ENCODE assay signal across 27 cellular contexts in genomic region chr3:24240306-24240705, GRCh38.
"Had no signal": no experiment of that assay in that cellular context is flagged by ENCODE, and none has a peak within 500 bp of the region (broad histone marks: within the 10 kb centered on the region; RNA-seq: fewer than 3 reads in every experiment).

No MANE protein-coding gene starts in this region.

- ATAC-seq: heart right ventricle; mucosa of descending colon; naive thymus-derived CD4-positive, alpha-beta T cell; natural killer cell treated with Interleukin-12 subunit alpha and Interleukin-12 subunit beta and Interleukin-15 and Interleukin-18, amount 100 ng/mL, for 72 hours; right cardiac atrium; sciatic nerve; stimulated activated memory B cell treated with anti-CD40 and anti-IgM and Interleukin-4, amounts not matched to agents 10 μg/mL and 1 μg/mL and 100 μg/mL, for 72 hours; stimulated activated naive CD8-positive, alpha-beta T cell treated with anti-CD3 and anti-CD28 coated beads, Interleukin-15, amount 100 ng/mL, for 72 hours; upper lobe of right lung had no signal

- H3K4me3 ChIP-seq: heart right ventricle, hepatocyte, left ventricle myocardium inferior, lung, mucosa of descending colon, ovary, smooth muscle cell, thyroid gland, transverse colon, upper lobe of right lung had no signal

- H3K9me3 ChIP-seq: heart right ventricle, left ventricle myocardium inferior, mucosa of descending colon, ovary, thyroid gland, transverse colon, upper lobe of right lung had no signal

- H3K27ac Mint-ChIP-seq: naive thymus-derived CD4-positive, alpha-beta T cell; natural killer cell treated with Interleukin-12 subunit alpha and Interleukin-12 subunit beta and Interleukin-15 and Interleukin-18, amount 100 ng/mL, for 72 hours; progenitor cell of endocrine pancreas; stimulated activated memory B cell treated with anti-CD40 and anti-IgM and Interleukin-4, amounts not matched to agents 10 μg/mL and 1 μg/mL and 100 μg/mL, for 72 hours; stimulated activated naive CD8-positive, alpha-beta T cell treated with anti-CD3 and anti-CD28 coated beads, Interleukin-15, amount 100 ng/mL, for 72 hours had no signal

- DNase-seq: heart right ventricle; islet precursor cell; left ventricle myocardium inferior; midbrain; mucosa of descending colon; naive thymus-derived CD4-positive, alpha-beta T cell; ovary; retina; right cardiac atrium; stimulated activated CD4-positive, alpha-beta T cell treated with anti-CD3 and anti-CD28 coated beads, Interleukin-1b, Interleukin-23, amount 100 ng/mL, for 48 hours; stimulated activated CD4-positive, alpha-beta T cell treated with anti-CD3 and anti-CD28 coated beads, Interleukin-2, amount 100 ng/mL, for 48 hours; stimulated activated CD4-positive, alpha-beta T cell treated with anti-CD3 and anti-CD28 coated beads, Interleukin-4, amount 100 ng/mL, for 4 hours; stimulated activated CD8-positive, alpha-beta memory T cell treated with anti-CD3 and anti-CD28 coated beads, Interleukin-4, amount 100 ng/mL, for 48 hours; stimulated activated naive CD4-positive, alpha-beta T cell treated with Interleukin-2 at 50 U/mL for 16 hours; stimulated activated naive CD8-positive, alpha-beta T cell treated with anti-CD3 and anti-CD28 coated beads, Interleukin-15, amount 100 ng/mL, for 72 hours; substantia nigra; thyroid gland; transverse colon; upper lobe of right lung had no signal

- FAIRE-seq: urothelium cell line had no signal

- H3K9me3 Mint-ChIP-seq: naive thymus-derived CD4-positive, alpha-beta T cell; natural killer cell treated with Interleukin-12 subunit alpha and Interleukin-12 subunit beta and Interleukin-15 and Interleukin-18, amount 100 ng/mL, for 72 hours; stimulated activated memory B cell treated with anti-CD40 and anti-IgM and Interleukin-4, amounts not matched to agents 10 μg/mL and 1 μg/mL and 100 μg/mL, for 72 hours; stimulated activated naive CD8-positive, alpha-beta T cell treated with anti-CD3 and anti-CD28 coated beads, Interleukin-15, amount 100 ng/mL, for 72 hours had no signal

- H3K36me3 Mint-ChIP-seq: naive thymus-derived CD4-positive, alpha-beta T cell; natural killer cell treated with Interleukin-12 subunit alpha and Interleukin-12 subunit beta and Interleukin-15 and Interleukin-18, amount 100 ng/mL, for 72 hours; stimulated activated memory B cell treated with anti-CD40 and anti-IgM and Interleukin-4, amounts not matched to agents 10 μg/mL and 1 μg/mL and 100 μg/mL, for 72 hours had no signal

- H3K4me2 ChIP-seq: hepatocyte, smooth muscle cell had no signal

- H3K4me1 Mint-ChIP-seq: naive thymus-derived CD4-positive, alpha-beta T cell had no signal

- H3K79me2 ChIP-seq: hepatocyte had no signal

- H3K27ac ChIP-seq: heart right ventricle, hepatocyte, left ventricle myocardium inferior, ovary, thyroid gland, transverse colon, upper lobe of right lung had no signal

- H3K27me3 Mint-ChIP-seq: progenitor cell of endocrine pancreas had no signal

- H3K36me3 ChIP-seq: heart right ventricle, left ventricle myocardium inferior, ovary, thyroid gland, transverse colon, upper lobe of right lung had no signal

- H3K27me3 ChIP-seq: heart right ventricle, hepatocyte, ovary, thyroid gland, transverse colon, upper lobe of right lung had no signal

- H2AFZ ChIP-seq: hepatocyte had no signal

- H3K4me3 Mint-ChIP-seq: naive thymus-derived CD4-positive, alpha-beta T cell; natural killer cell treated with Interleukin-12 subunit alpha and Interleukin-12 subunit beta and Interleukin-15 and Interleukin-18, amount 100 ng/mL, for 72 hours; stimulated activated memory B cell treated with anti-CD40 and anti-IgM and Interleukin-4, amounts not matched to agents 10 μg/mL and 1 μg/mL and 100 μg/mL, for 72 hours; stimulated activated naive CD8-positive, alpha-beta T cell treated with anti-CD3 and anti-CD28 coated beads, Interleukin-15, amount 100 ng/mL, for 72 hours had no signal

- H3K4me1 ChIP-seq: thyroid gland had no signal
